ENCODE assay signal across 8 cellular contexts in genomic region chr14:95460647-95461478, GRCh38. TPM values are rescaled to one million over a fixed set of nuclear protein-coding genes. Genes with fewer than 3 reads are reported as not detected.
DNase-seq lines count a peak whose midpoint lies in the region; ATAC-seq and TF ChIP-seq lines count a peak whose summit lies in the region.

No MANE protein-coding gene starts in this region.

- no peaks in the 10 kb centered on the region for H3K27me3 Mint-ChIP-seq in Calu3 (ENCODE audit: unreplicated experiment)
- peaks cover 67% of the 10 kb centered on the region for H3K27me3 Mint-ChIP-seq in mesothelial cell of epicardium (ENCODE audit: low read depth)

- DNase-seq in Calu3 (peak; percentile 40), NCI-H1417 treated with DMSO at 0.1 percent for 48 hours (lab: John Stamatoyannopoulos, UW) (peak; percentile 98), cardiac fibroblast (ENCODE audit: low read depth in 2 of 2) (peak; percentile 45 to 68), mesothelial cell of epicardium (ENCODE audit: low spot score in 2 of 2, unreplicated experiment in 2 of 2) (no peak), GM13976 (ENCODE audit: low spot score) (no peak), HuH-7.5 (ENCODE audit: low spot score) (no peak)
- DNase-seq in activated CD8-positive, alpha-beta memory T cell treated with anti-CD3 and anti-CD28 coated beads, Interleukin-2, amount 50 U/mL, for 4 hours: no peak

- intact Hi-C loops in Calu3 (cut with micrococcal nuclease; ENCODE audit: unreplicated experiment): loop anchor here (2.0 kb wide), 1 partner anchor 70 kb away; no protein-coding TSS in a partner anchor

- H3K4me3 ChIP-seq in cardiac fibroblast (replicated peaks in 1 of 2; ENCODE audit: low read depth in 2 of 2, low read length in 2 of 2): no peak overlapping the region

- H3K27ac Mint-ChIP-seq in Calu3 (ENCODE audit: unreplicated experiment) (peak overlapping the region; percentile 27), mesothelial cell of epicardium (no peak overlapping the region)

- TF ChIP-seq CTCF in Calu3 (IDR thresholded peaks at IDR 0.05; ENCODE audit: unreplicated experiment) (no peak), cardiac fibroblast (IDR thresholded peaks at IDR 0.05; ENCODE audit: low read depth, low read length) (no peak), mesothelial cell of epicardium (IDR thresholded peaks at IDR 0.05; ENCODE audit: unreplicated experiment) (no peak), GM13976 (IDR thresholded peaks at IDR 0.05; ENCODE audit: borderline replicate concordance, control extremely low read depth, extremely low read depth, insufficient read depth, missing control alignments) (no peak)

- H3K36me3 Mint-ChIP-seq in Calu3 (ENCODE audit: insufficient read depth, unreplicated experiment): no peaks in the 10 kb centered on the region
- H3K36me3 Mint-ChIP-seq in mesothelial cell of epicardium: no peaks in the 10 kb centered on the region

- no peaks in the 10 kb centered on the region for H3K9me3 Mint-ChIP-seq in Calu3 (ENCODE audit: low read depth, unreplicated experiment)
- H3K9me3 Mint-ChIP-seq in mesothelial cell of epicardium: no peaks in the 10 kb centered on the region

- in situ Hi-C loops in GM13976 (cut with MboI; ENCODE audit: low sequenced_read_pairs, unreplicated experiment): no loop called here

- CTCF ChIA-PET in Calu3 (lab: Charles Lee): interaction anchor here (0.6 to 1.0 kb wide), 4 partner anchors 8 to 760 kb away, joined by 3 to 5 read pairs (median 3); no protein-coding TSS in a partner anchor

- ATAC-seq in GM19351 (IDR thresholded peaks at IDR 0.05; ENCODE audit: unreplicated experiment): no peak

- no TSS peak for BruUV-seq in Calu3 (replicated peaks; lab: Mats Ljungman, UMichigan)

- peak overlapping the region; percentile 47 for H3K4me3 Mint-ChIP-seq in Calu3 (ENCODE audit: low read depth, unreplicated experiment)
- peak overlapping the region; percentile 28 for H3K4me3 Mint-ChIP-seq in mesothelial cell of epicardium

- H3K4me1 Mint-ChIP-seq in Calu3 (ENCODE audit: low read depth, unreplicated experiment): peaks cover 9% of the 10 kb centered on the region
- peaks cover 7% of the 10 kb centered on the region for H3K4me1 Mint-ChIP-seq in mesothelial cell of epicardium

RNA-seq across cellular contexts. Expression of gene SYNE3, which starts 55.6 kb away (rescaled TPM):
- total RNA-seq in Calu3 (2022) (0.97 and 1.1 TPM in 2 replicates), mesothelial cell of epicardium (1.5 to 1.9 TPM (median 1.6 TPM) in 3 replicates)

Comparison
In these comparisons a context has a peak if more than half of its experiments do, and no peak if none do; other contexts are left out.
1. DNase-seq: peak in Calu3 (single experiment), NCI-H1417 treated with DMSO at 0.1 percent for 48 hours (single experiment) and cardiac fibroblast (2 of 2); none in mesothelial cell of epicardium (0 of 2), activated CD8-positive, alpha-beta memory T cell treated with anti-CD3 and anti-CD28 coated beads, Interleukin-2, amount 50 U/mL, for 4 hours (single experiment), GM13976 (single experiment) and HuH-7.5 (single experiment).